In the genomic region with DNA sequence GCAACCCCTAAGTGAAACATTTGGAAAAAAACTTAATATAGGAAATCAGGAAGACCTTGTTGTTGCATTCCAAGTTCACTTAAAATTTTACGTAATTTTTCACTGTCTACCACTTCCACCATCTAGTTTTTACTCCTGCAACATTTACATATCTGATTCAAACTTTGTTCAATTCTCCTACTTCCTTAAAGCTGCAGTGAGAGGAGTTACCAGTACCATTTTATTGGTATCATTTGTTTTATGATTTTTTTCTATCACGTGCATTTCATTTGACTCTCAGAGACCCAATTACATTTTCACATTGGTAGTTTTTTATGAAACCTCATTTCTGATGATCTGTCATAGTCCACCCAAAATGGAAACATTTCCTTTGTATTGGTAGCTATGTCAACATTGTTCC, we compare ENCODE assay signal across 3 cellular contexts.
"Had no signal": no experiment of that assay in that cellular context is flagged by ENCODE, and none has a peak within 500 bp of the region (broad histone marks: within the 10 kb centered on the region; RNA-seq: fewer than 3 reads in every experiment).

No MANE protein-coding gene starts in this region.

- ATAC-seq: GM12878 had no signal

- DNase-seq: GDM1, GF-D8 had no signal
